Comparison of ENCODE assay signal across 11 cellular contexts in the genomic region with DNA sequence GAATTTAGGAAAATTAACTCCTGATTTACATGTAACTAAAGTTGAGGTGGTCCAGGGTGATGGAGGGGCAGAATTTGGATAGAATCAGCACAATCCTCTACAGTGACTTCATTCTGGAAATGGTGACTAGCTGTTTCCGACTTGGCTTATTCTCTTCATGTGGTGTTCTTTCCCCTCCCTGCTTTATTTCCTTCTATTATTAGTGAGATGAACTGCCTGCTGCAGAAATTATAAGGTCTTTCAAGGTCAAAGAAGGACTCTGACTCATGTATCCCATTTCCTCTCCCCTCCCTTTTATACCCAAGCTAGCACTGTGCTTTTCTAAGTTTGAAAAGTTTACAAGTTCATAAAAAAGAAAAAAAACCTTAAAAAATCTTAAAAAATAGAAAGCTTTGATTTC. TPM values are rescaled to one million over a fixed set of nuclear protein-coding genes. Genes with fewer than 3 reads are reported as not detected.
A peak's percentile ranks its signal among the peaks of the same experiment; 100 is the strongest.
DNase-seq lines count a peak whose midpoint lies in the region; FAIRE-seq lines count a peak whose summit lies in the region.
"Had no signal": no experiment of that assay in that cellular context is flagged by ENCODE, and none has a peak within 500 bp of the region (broad histone marks: within the 10 kb centered on the region; RNA-seq: fewer than 3 reads in every experiment).

No MANE protein-coding gene starts in this region.

- CTCF ChIA-PET in activated CD4-positive, alpha-beta memory T cell treated with anti-CD3 and anti-CD28 coated beads, Interleukin-2, amount 10 ng/mL, durations not matched to agents 7 days and 5 days (lab: Charles Lee), result interaction anchor here (0.6 to 3.5 kb wide), 10 partner anchors 10 to 532 kb away, joined by 3 to 26 read pairs (median 4); no protein-coding TSS in a partner anchor

- POLR2A ChIA-PET in activated CD4-positive, alpha-beta memory T cell treated with anti-CD3 and anti-CD28 coated beads, Interleukin-2, amount 10 ng/mL, durations not matched to agents 7 days and 5 days (lab: Charles Lee), result interaction anchor here (1.7 to 3.0 kb wide), 2 partner anchors 84 to 214 kb away, joined by 5 to 10 read pairs; partner anchors contain the start of genes ARFIP2, TAF10 and TIMM10B

- peak overlapping the region; percentile 1 for H3K27ac Mint-ChIP-seq in activated CD4-positive, alpha-beta memory T cell treated with anti-CD3 and anti-CD28 coated beads, Interleukin-2, amount 10 ng/mL, durations not matched to agents 7 days and 5 days

- DNase-seq in EL (peak; percentile 73), glomerular endothelial cell (ENCODE audit: extremely low read depth, low read depth, low spot score) (peak; percentile 85), NCI-H2171 (lab: John Stamatoyannopoulos, UW) (no peak), DMS79 treated with DMSO at 0.1 percent for 48 hours (lab: John Stamatoyannopoulos, UW) (no peak), GM19239 (ENCODE audit: insufficient read length, low spot score) (no peak), DMS114 treated with DMSO at 0.1 percent for 48 hours (lab: John Stamatoyannopoulos, UW; ENCODE audit: unreplicated experiment) (no peak)
- DNase-seq in activated CD4-positive, alpha-beta memory T cell treated with anti-CD3 and anti-CD28 coated beads, Interleukin-2, amount 10 ng/mL, durations not matched to agents 7 days and 5 days, result no peak
- DNase-seq: activated CD8-positive, alpha-beta memory T cell treated with anti-CD3 and anti-CD28 coated beads, Interleukin-2, amount 50 U/mL, for 4 hours; NCI-H1694; SHP77 had no signal

- H3K36me3 Mint-ChIP-seq in activated CD4-positive, alpha-beta memory T cell treated with anti-CD3 and anti-CD28 coated beads, Interleukin-2, amount 10 ng/mL, durations not matched to agents 7 days and 5 days (ENCODE audit: low read depth), result peaks cover 24% of the 10 kb centered on the region

- H3K9me3 ChIP-seq in skeletal muscle satellite cell (replicated peaks; ENCODE audit: low read length), result no peaks in the 10 kb centered on the region

- H3K4me1 ChIP-seq in skeletal muscle satellite cell (ENCODE audit: control insufficient read depth, insufficient read depth, low read length), result peaks cover 32% of the 10 kb centered on the region

- no peaks in the 10 kb centered on the region for H3K9me3 Mint-ChIP-seq in activated CD4-positive, alpha-beta memory T cell treated with anti-CD3 and anti-CD28 coated beads, Interleukin-2, amount 10 ng/mL, durations not matched to agents 7 days and 5 days

- H3K4me3 Mint-ChIP-seq in activated CD4-positive, alpha-beta memory T cell treated with anti-CD3 and anti-CD28 coated beads, Interleukin-2, amount 10 ng/mL, durations not matched to agents 7 days and 5 days, result no peak overlapping the region

- no peaks in the 10 kb centered on the region for H3K27me3 ChIP-seq in skeletal muscle satellite cell (ENCODE audit: control insufficient read depth, insufficient read depth, low read length)

- no peaks in the 10 kb centered on the region for H3K27me3 Mint-ChIP-seq in activated CD4-positive, alpha-beta memory T cell treated with anti-CD3 and anti-CD28 coated beads, Interleukin-2, amount 10 ng/mL, durations not matched to agents 7 days and 5 days

- H3K4me3 ChIP-seq in skeletal muscle satellite cell (ENCODE audit: low read length), result no peak overlapping the region

- no peaks in the 10 kb centered on the region for H3K36me3 ChIP-seq in skeletal muscle satellite cell (ENCODE audit: insufficient read depth, low read length)

- no peak for FAIRE-seq in GM19239 (lab: Jason Lieb, UNC)

- H3K9ac ChIP-seq in skeletal muscle satellite cell (ENCODE audit: low read depth, low read length), result peak overlapping the region; percentile 46

- H3K4me2 ChIP-seq in skeletal muscle satellite cell (ENCODE audit: low read length), result peak overlapping the region; percentile 25

- peaks cover 33% of the 10 kb centered on the region for H3K4me1 Mint-ChIP-seq in activated CD4-positive, alpha-beta memory T cell treated with anti-CD3 and anti-CD28 coated beads, Interleukin-2, amount 10 ng/mL, durations not matched to agents 7 days and 5 days

RNA-seq across cellular contexts. Expression of gene MRPL17, which starts 12.2 kb away (rescaled TPM):
- total RNA-seq in activated CD4-positive, alpha-beta memory T cell treated with anti-CD3 and anti-CD28 coated beads, Interleukin-2, amount 10 ng/mL, durations not matched to agents 7 days and 5 days, result 10 to 100 TPM; 54.1 to 56.3 TPM
- 68.9 and 76.8 TPM in 2 replicates for total RNA-seq in glomerular endothelial cell
- total RNA-seq in skeletal muscle satellite cell (2012; rRNA removed), result 71.0 and 73.2 TPM in 2 replicates

RNA-seq across cellular contexts. Expression of gene DCHS1, which starts 39.8 kb away (rescaled TPM):
- under 1 TPM; 0.23 to 0.25 TPM for total RNA-seq in activated CD4-positive, alpha-beta memory T cell treated with anti-CD3 and anti-CD28 coated beads, Interleukin-2, amount 10 ng/mL, durations not matched to agents 7 days and 5 days
- total RNA-seq in glomerular endothelial cell, result 89.7 and 177 TPM in 2 replicates
- 0.25 and 0.66 TPM in 2 replicates for total RNA-seq in skeletal muscle satellite cell (2012; rRNA removed)

Comparison
In these comparisons a context has a peak if more than half of its experiments do, and no peak if none do; other contexts are left out.
1. DNase-seq: peak in EL (single experiment) and glomerular endothelial cell (single experiment); none in activated CD4-positive, alpha-beta memory T cell treated with anti-CD3 and anti-CD28 coated beads, Interleukin-2, amount 10 ng/mL, durations not matched to agents 7 days and 5 days (single experiment), NCI-H2171 (single experiment), DMS79 treated with DMSO at 0.1 percent for 48 hours (single experiment), GM19239 (single experiment) and DMS114 treated with DMSO at 0.1 percent for 48 hours (single experiment).
2. RNA of gene DCHS1, which starts 39.8 kb away (total RNA-seq): 89.7 to 177 TPM in glomerular endothelial cell; 0.23 to 0.25 TPM in activated CD4-positive, alpha-beta memory T cell treated with anti-CD3 and anti-CD28 coated beads, Interleukin-2, amount 10 ng/mL, durations not matched to agents 7 days and 5 days; every median in the first group is over 10 times any median in the second.